In the genomic region with DNA sequence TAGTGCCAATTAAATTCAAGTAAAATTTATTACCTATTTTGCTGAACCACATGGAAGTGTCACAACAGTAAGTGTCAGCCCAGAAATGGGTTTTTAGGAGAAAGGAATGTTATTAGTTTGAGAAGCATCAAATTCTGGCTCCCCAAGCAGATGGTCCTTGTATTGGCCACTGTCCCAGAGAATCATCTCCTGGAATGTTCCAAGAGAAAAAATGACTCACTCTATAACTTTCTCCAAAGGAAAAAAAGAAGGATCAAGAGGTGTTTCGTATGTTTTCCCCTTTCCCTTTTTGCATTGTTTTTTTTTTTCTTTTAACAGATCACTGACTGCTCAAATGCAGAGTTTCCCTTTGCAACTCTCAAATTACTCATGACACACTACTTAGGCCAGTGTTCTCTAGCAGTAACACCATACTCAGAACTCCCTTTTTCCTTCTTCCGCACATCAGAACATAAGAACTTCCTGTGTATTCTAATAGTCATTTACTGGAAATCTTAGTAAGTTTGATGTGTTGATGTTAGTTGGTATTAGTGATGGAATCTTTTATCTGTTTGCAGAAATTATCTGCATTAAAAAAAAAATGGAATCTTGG, we compare ENCODE assay signal across 18 cellular contexts.
A peak's percentile ranks its signal among the peaks of the same experiment; 100 is the strongest.
DNase-seq lines count a peak whose midpoint lies in the region; ATAC-seq and TF ChIP-seq lines count a peak whose summit lies in the region.
"Had no signal": no experiment of that assay in that cellular context is flagged by ENCODE, and none has a peak within 500 bp of the region (broad histone marks: within the 10 kb centered on the region; RNA-seq: fewer than 3 reads in every experiment).

No MANE protein-coding gene starts in this region.

- peaks cover 5% of the 10 kb centered on the region; the same call in 1 of the 2 replicates for H3K9me3 Mint-ChIP-seq in WTC11
- no peaks in the 10 kb centered on the region for H3K9me3 Mint-ChIP-seq in activated CD4-positive, alpha-beta memory T cell treated with anti-CD3 and anti-CD28 coated beads for 36 hours

- peak; percentile 69 for DNase-seq in HT1080 (ENCODE audit: low read depth)
- peak; percentile 70 to 82 for DNase-seq in cardiac fibroblast (ENCODE audit: low read depth in 2 of 2)
- peak; percentile 15 for DNase-seq in kidney tubule cell (ENCODE audit: low spot score)
- DNase-seq in NCI-H345 treated with DMSO at 0.1 percent for 48 hours (lab: John Stamatoyannopoulos, UW; ENCODE audit: unreplicated experiment): no peak
- no peak for DNase-seq in WTC11 (ENCODE audit: low spot score)
- DNase-seq in activated CD4-positive, alpha-beta memory T cell treated with anti-CD3 and anti-CD28 coated beads for 36 hours: no peak
- DNase-seq: activated effector memory CD4-positive, alpha-beta T cell treated with anti-CD3 and anti-CD28 coated beads, Interleukin-2, amount 50 U/mL, for 16 hours; DMS79 treated with DMSO at 0.1 percent for 48 hours; NCI-H1694; NCI-H82; nucleus accumbens; Right ventricle myocardium superior; stimulated activated CD4-positive, alpha-beta T cell treated with anti-CD3 and anti-CD28 coated beads, Interleukin-15, amount 100 ng/mL, for 24 hours had no signal

- TF ChIP-seq CTCF in cardiac fibroblast (IDR thresholded peaks at IDR 0.05; ENCODE audit: low read depth, low read length): no peak
- TF ChIP-seq CTCF in WTC11 (IDR thresholded peaks at IDR 0.05): no peak

- POLR2A ChIA-PET in WTC11 (lab: Charles Lee): no interaction called here
- POLR2A ChIA-PET in activated CD4-positive, alpha-beta memory T cell treated with anti-CD3 and anti-CD28 coated beads for 36 hours (lab: Charles Lee): no interaction called here

- no peaks in the 10 kb centered on the region for H3K27me3 ChIP-seq in ACC112 (ENCODE audit: insufficient read depth, low read length)
- H3K27me3 ChIP-seq: tibial nerve had no signal

- H3K27ac Mint-ChIP-seq in WTC11: no peak overlapping the region
- H3K27ac Mint-ChIP-seq in activated CD4-positive, alpha-beta memory T cell treated with anti-CD3 and anti-CD28 coated beads for 36 hours: no peak overlapping the region
- H3K27ac Mint-ChIP-seq: memory B cell had no signal

- H2AFZ ChIP-seq in ACC112 (ENCODE audit: low read length, unreplicated experiment): peak overlapping the region; percentile 11

- peaks cover 15% of the 10 kb centered on the region for H3K4me1 ChIP-seq in ACC112 (ENCODE audit: control insufficient read depth, insufficient read depth, low read length, unreplicated experiment)

- H3K27ac ChIP-seq in ACC112 (ENCODE audit: low read depth, low read length): peak overlapping the region; percentile 44
- H3K27ac ChIP-seq: tibial nerve had no signal

- H3K36me3 Mint-ChIP-seq in WTC11: no peaks in the 10 kb centered on the region; the same call in 1 of the 2 replicates
- H3K36me3 Mint-ChIP-seq in activated CD4-positive, alpha-beta memory T cell treated with anti-CD3 and anti-CD28 coated beads for 36 hours: no peaks in the 10 kb centered on the region
- H3K36me3 Mint-ChIP-seq: memory B cell had no signal

- H3K4me1 Mint-ChIP-seq in WTC11: 0 out of 2 replicates have a peak, but pooled peaks cover 3% of the 10 kb centered on the region
- H3K4me1 Mint-ChIP-seq in activated CD4-positive, alpha-beta memory T cell treated with anti-CD3 and anti-CD28 coated beads for 36 hours (ENCODE audit: low read depth): no peaks in the 10 kb centered on the region
- H3K4me1 Mint-ChIP-seq: memory B cell had no signal

- ATAC-seq in WTC11 (no peak), GM18867 (IDR thresholded peaks at IDR 0.05; ENCODE audit: unreplicated experiment) (no peak)
- ATAC-seq: K562 had no signal

- intact Hi-C loops in activated CD4-positive, alpha-beta memory T cell treated with anti-CD3 and anti-CD28 coated beads for 36 hours (cut with micrococcal nuclease): no loop called here

- H3K27me3 Mint-ChIP-seq in WTC11 (ENCODE audit: low read depth): no peaks in the 10 kb centered on the region
- H3K27me3 Mint-ChIP-seq in activated CD4-positive, alpha-beta memory T cell treated with anti-CD3 and anti-CD28 coated beads for 36 hours: no peaks in the 10 kb centered on the region
- H3K27me3 Mint-ChIP-seq: memory B cell had no signal

- H3K36me3 ChIP-seq in ACC112 (ENCODE audit: insufficient read depth, low read length): no peaks in the 10 kb centered on the region
- H3K36me3 ChIP-seq: tibial nerve had no signal

- CTCF ChIA-PET in WTC11 (lab: Charles Lee): no interaction called here
- CTCF ChIA-PET in activated CD4-positive, alpha-beta memory T cell treated with anti-CD3 and anti-CD28 coated beads for 36 hours (lab: Charles Lee): no interaction called here

- no peaks in the 10 kb centered on the region for H3K79me2 ChIP-seq in ACC112 (ENCODE audit: control insufficient read depth, insufficient read depth, low read length, unreplicated experiment)

- H3K4me3 Mint-ChIP-seq in WTC11: no peak overlapping the region
- H3K4me3 Mint-ChIP-seq in activated CD4-positive, alpha-beta memory T cell treated with anti-CD3 and anti-CD28 coated beads for 36 hours: no peak overlapping the region
- H3K4me3 Mint-ChIP-seq: memory B cell had no signal

- no peak overlapping the region for H3K4me3 ChIP-seq in ACC112 (ENCODE audit: low read depth, low read length)
- no peak overlapping the region for H3K4me3 ChIP-seq in cardiac fibroblast (replicated peaks in 1 of 2; ENCODE audit: low read depth in 2 of 2, low read length in 2 of 2)
- H3K4me3 ChIP-seq: K562, tibial nerve had no signal

TF ChIP-seq in WTC11, 78 proteins besides CTCF, POLR2A, EP300 and RAD21 (continues in another document):
- TF ChIP-seq MXD4 (CRISPR knock-in tag; IDR thresholded peaks at IDR 0.05; ENCODE audit: borderline replicate concordance): no peak
- no peak for TF ChIP-seq JAZF1 (CRISPR knock-in tag; IDR thresholded peaks at IDR 0.05)
- no peak for TF ChIP-seq CREB1 (CRISPR knock-in tag; IDR thresholded peaks at IDR 0.05)
- TF ChIP-seq, protein P1, sequence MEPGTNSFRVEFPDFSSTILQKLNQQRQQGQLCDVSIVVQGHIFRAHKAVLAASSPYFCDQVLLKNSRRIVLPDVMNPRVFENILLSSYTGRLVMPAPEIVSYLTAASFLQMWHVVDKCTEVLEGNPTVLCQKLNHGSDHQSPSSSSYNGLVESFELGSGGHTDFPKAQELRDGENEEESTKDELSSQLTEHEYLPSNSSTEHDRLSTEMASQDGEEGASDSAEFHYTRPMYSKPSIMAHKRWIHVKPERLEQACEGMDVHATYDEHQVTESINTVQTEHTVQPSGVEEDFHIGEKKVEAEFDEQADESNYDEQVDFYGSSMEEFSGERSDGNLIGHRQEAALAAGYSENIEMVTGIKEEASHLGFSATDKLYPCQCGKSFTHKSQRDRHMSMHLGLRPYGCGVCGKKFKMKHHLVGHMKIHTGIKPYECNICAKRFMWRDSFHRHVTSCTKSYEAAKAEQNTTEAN (CRISPR knock-in tag; IDR thresholded peaks at IDR 0.05): no peak
- TF ChIP-seq ZNF423 (CRISPR knock-in tag; IDR thresholded peaks at IDR 0.05): no peak
- no peak for TF ChIP-seq NR3C1 (CRISPR knock-in tag; conservative IDR thresholded peaks at IDR 0.05; ENCODE audit: low read depth)
- TF ChIP-seq ZNF416 (CRISPR knock-in tag; IDR thresholded peaks at IDR 0.05): no peak
- TF ChIP-seq NR2C2 (CRISPR knock-in tag; IDR thresholded peaks at IDR 0.05): no peak
- TF ChIP-seq, protein P2, sequence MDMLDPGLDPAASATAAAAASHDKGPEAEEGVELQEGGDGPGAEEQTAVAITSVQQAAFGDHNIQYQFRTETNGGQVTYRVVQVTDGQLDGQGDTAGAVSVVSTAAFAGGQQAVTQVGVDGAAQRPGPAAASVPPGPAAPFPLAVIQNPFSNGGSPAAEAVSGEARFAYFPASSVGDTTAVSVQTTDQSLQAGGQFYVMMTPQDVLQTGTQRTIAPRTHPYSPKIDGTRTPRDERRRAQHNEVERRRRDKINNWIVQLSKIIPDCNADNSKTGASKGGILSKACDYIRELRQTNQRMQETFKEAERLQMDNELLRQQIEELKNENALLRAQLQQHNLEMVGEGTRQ (CRISPR knock-in tag; IDR thresholded peaks at IDR 0.05): no peak
- TF ChIP-seq CREM (CRISPR knock-in tag; IDR thresholded peaks at IDR 0.05): no peak
- TF ChIP-seq SOX15 (CRISPR knock-in tag; IDR thresholded peaks at IDR 0.05): no peak
- TF ChIP-seq, protein P3, sequence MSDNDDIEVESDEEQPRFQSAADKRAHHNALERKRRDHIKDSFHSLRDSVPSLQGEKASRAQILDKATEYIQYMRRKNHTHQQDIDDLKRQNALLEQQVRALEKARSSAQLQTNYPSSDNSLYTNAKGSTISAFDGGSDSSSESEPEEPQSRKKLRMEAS (CRISPR knock-in tag; IDR thresholded peaks at IDR 0.05): no peak
- TF ChIP-seq ZNF263 (CRISPR knock-in tag; IDR thresholded peaks at IDR 0.05; ENCODE audit: low read depth): no peak
- no peak for TF ChIP-seq ETV6 (CRISPR knock-in tag; IDR thresholded peaks at IDR 0.05)
- TF ChIP-seq, protein P4, sequence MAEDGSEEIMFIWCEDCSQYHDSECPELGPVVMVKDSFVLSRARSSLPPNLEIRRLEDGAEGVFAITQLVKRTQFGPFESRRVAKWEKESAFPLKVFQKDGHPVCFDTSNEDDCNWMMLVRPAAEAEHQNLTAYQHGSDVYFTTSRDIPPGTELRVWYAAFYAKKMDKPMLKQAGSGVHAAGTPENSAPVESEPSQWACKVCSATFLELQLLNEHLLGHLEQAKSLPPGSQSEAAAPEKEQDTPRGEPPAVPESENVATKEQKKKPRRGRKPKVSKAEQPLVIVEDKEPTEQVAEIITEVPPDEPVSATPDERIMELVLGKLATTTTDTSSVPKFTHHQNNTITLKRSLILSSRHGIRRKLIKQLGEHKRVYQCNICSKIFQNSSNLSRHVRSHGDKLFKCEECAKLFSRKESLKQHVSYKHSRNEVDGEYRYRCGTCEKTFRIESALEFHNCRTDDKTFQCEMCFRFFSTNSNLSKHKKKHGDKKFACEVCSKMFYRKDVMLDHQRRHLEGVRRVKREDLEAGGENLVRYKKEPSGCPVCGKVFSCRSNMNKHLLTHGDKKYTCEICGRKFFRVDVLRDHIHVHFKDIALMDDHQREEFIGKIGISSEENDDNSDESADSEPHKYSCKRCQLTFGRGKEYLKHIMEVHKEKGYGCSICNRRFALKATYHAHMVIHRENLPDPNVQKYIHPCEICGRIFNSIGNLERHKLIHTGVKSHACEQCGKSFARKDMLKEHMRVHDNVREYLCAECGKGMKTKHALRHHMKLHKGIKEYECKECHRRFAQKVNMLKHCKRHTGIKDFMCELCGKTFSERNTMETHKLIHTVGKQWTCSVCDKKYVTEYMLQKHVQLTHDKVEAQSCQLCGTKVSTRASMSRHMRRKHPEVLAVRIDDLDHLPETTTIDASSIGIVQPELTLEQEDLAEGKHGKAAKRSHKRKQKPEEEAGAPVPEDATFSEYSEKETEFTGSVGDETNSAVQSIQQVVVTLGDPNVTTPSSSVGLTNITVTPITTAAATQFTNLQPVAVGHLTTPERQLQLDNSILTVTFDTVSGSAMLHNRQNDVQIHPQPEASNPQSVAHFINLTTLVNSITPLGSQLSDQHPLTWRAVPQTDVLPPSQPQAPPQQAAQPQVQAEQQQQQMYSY (CRISPR knock-in tag; IDR thresholded peaks at IDR 0.05): no peak
- TF ChIP-seq RORB (CRISPR knock-in tag; IDR thresholded peaks at IDR 0.05): no peak
- no peak for TF ChIP-seq PRRX2 (CRISPR knock-in tag; IDR thresholded peaks at IDR 0.05)

Comparison
In these comparisons a context has a peak if more than half of its experiments do, and no peak if none do; other contexts are left out.
1. DNase-seq: peak in HT1080 (single experiment), cardiac fibroblast (2 of 2) and kidney tubule cell (single experiment); none in NCI-H345 treated with DMSO at 0.1 percent for 48 hours (single experiment), WTC11 (single experiment) and activated CD4-positive, alpha-beta memory T cell treated with anti-CD3 and anti-CD28 coated beads for 36 hours (single experiment).